ENCODE assay signal across 12 cellular contexts in genomic region chr1:185017338-185017737, GRCh38. TPM values are rescaled to one million over a fixed set of nuclear protein-coding genes. Genes with fewer than 3 reads are reported as not detected.
DNase-seq lines count a peak whose midpoint lies in the region; ATAC-seq, FAIRE-seq and TF ChIP-seq lines count a peak whose summit lies in the region.
"Had no signal": no experiment of that assay in that cellular context is flagged by ENCODE, and none has a peak within 500 bp of the region (broad histone marks: within the 10 kb centered on the region; RNA-seq: fewer than 3 reads in every experiment).

No MANE protein-coding gene starts in this region.

- H3K36me3 Mint-ChIP-seq in natural killer cell treated with Interleukin-12 subunit alpha and Interleukin-12 subunit beta and Interleukin-15 and Interleukin-18, amount 100 ng/mL, for 72 hours = no peaks in the 10 kb centered on the region

- BruUV-seq in HepG2 (replicated peaks; lab: Mats Ljungman, UMichigan) = no TSS peak

- no peaks in the 10 kb centered on the region for H3K79me2 ChIP-seq in HepG2 (ENCODE audit: insufficient read depth, low read length)

- no peak for TF ChIP-seq POLR2A in HepG2 (IDR thresholded peaks at IDR 0.05; ENCODE audit: insufficient read depth in 1 of 2, low read depth in 2 of 2, low read length in 2 of 2)

- FAIRE-seq in HepG2 (lab: Jason Lieb, UNC) = no peak

- H3K4me1 Mint-ChIP-seq in natural killer cell treated with Interleukin-12 subunit alpha and Interleukin-12 subunit beta and Interleukin-15 and Interleukin-18, amount 100 ng/mL, for 72 hours (ENCODE audit: low read depth in 2 of 2) = no peaks in the 10 kb centered on the region
- H3K4me1 Mint-ChIP-seq: activated naive CD8-positive, alpha-beta T cell treated with anti-CD3 and anti-CD28 coated beads, Interleukin-2, amount 50 U/mL, for 24 hours; nephron had no signal

- intact Hi-C loops in HepG2 (cut with micrococcal nuclease; ENCODE audit: unreplicated experiment) = no loop called here

- H3K4me1 ChIP-seq in foreskin keratinocyte (peaks cover 8% of the 10 kb centered on the region), HepG2 (ENCODE audit: insufficient read depth, low read length) (no peaks in the 10 kb centered on the region)

- no peak overlapping the region for H3K9ac ChIP-seq in HepG2 (ENCODE audit: insufficient read depth, low read depth, low read length)

- H3K9me3 ChIP-seq in HepG2 (ENCODE audit: low read length) = no peaks in the 10 kb centered on the region

- H4K20me1 ChIP-seq in HepG2 (ENCODE audit: insufficient read depth, low read length) = no peaks in the 10 kb centered on the region

- H2AFZ ChIP-seq in HepG2 (ENCODE audit: low read length) = no peak overlapping the region

- ATAC-seq in foreskin keratinocyte (peak; percentile 94), HepG2 (no peak), GM19395 (IDR thresholded peaks at IDR 0.05; ENCODE audit: unreplicated experiment) (no peak), HG02610 (IDR thresholded peaks at IDR 0.05; ENCODE audit: unreplicated experiment) (no peak)
- no peak for ATAC-seq in natural killer cell treated with Interleukin-12 subunit alpha and Interleukin-12 subunit beta and Interleukin-15 and Interleukin-18, amount 100 ng/mL, for 72 hours
- ATAC-seq: activated naive CD8-positive, alpha-beta T cell treated with anti-CD3 and anti-CD28 coated beads, Interleukin-2, amount 50 U/mL, for 24 hours had no signal

- TF ChIP-seq RAD21 in HepG2 (CRISPR knock-in tag; IDR thresholded peaks at IDR 0.05) = no peak

- H3K4me2 ChIP-seq in HepG2 (ENCODE audit: low read depth, low read length) = no peak overlapping the region

- WGBS in HepG2 (ENCODE audit: low lambda C conversion rate) = 5% methylated on average over 2 of the region's 2 CpGs

- in situ Hi-C loops in HepG2 (cut with HindIII; ENCODE audit: extremely low pct_ligation_motif_present, low pct_unique_long_range_greater_than_20kb) = no loop called here

- no peak overlapping the region for H3K27ac Mint-ChIP-seq in natural killer cell treated with Interleukin-12 subunit alpha and Interleukin-12 subunit beta and Interleukin-15 and Interleukin-18, amount 100 ng/mL, for 72 hours
- H3K27ac Mint-ChIP-seq: activated naive CD8-positive, alpha-beta T cell treated with anti-CD3 and anti-CD28 coated beads, Interleukin-2, amount 50 U/mL, for 24 hours; nephron had no signal

- POLR2A ChIA-PET in AG04449 (lab: Yijun Ruan, JAX) (no interaction called here), HepG2 (lab: Yijun Ruan, JAX) (no interaction called here)

- TF ChIP-seq EP300 in HepG2 (IDR thresholded peaks at IDR 0.05; ENCODE audit: low read depth in 2 of 2, low read length in 2 of 2) (no peak), HepG2 (CRISPR knock-in tag; IDR thresholded peaks at IDR 0.05; ENCODE audit: borderline replicate concordance) (no peak)

- H3K36me3 ChIP-seq in HepG2 (replicated peaks in 1 of 2; ENCODE audit: control insufficient read depth in 1 of 2, insufficient read depth in 2 of 2, low read length in 2 of 2) = no peaks in the 10 kb centered on the region

- H3K27ac ChIP-seq in foreskin keratinocyte (peak overlapping the region; percentile 70), HepG2 (ENCODE audit: extremely low read length, insufficient read depth, low read length) (no peak overlapping the region)
- H3K27ac ChIP-seq: C4-2B had no signal

- H3K27me3 ChIP-seq in foreskin keratinocyte (no peaks in the 10 kb centered on the region), HepG2 (ENCODE audit: control insufficient read depth in 1 of 2, insufficient read depth in 2 of 2, low read length in 2 of 2) (peaks cover 0 to 9% of the 10 kb centered on the region in 2 experiments; a peak in 1 of 5 replicates)

- CTCF ChIA-PET in AG04449 (lab: Yijun Ruan, JAX) = interaction anchor here (0.8 to 1.3 kb wide), 4 partner anchors 10 to 35 kb away, joined by 3 to 4 read pairs (median 3); no protein-coding TSS in a partner anchor
- CTCF ChIA-PET in HepG2 (lab: Yijun Ruan, JAX; ENCODE audit: low intra/inter-chr PET ratio, low total read pairs) = no interaction called here

- peaks cover 10 to 11% of the 10 kb centered on the region in 2 donors for H3K27me3 Mint-ChIP-seq in natural killer cell treated with Interleukin-12 subunit alpha and Interleukin-12 subunit beta and Interleukin-15 and Interleukin-18, amount 100 ng/mL, for 72 hours

- DNase-seq in AG04449 (ENCODE audit: low read depth, low spot score) (peak; percentile 69), HS-27A (ENCODE audit: low read depth) (peak; percentile 34), T1000 (lab: John Stamatoyannopoulos, UW) (peak; percentile 32), foreskin keratinocyte (peak; percentile 73 to 88), HepG2 (ENCODE audit: low spot score) (no peak)
- DNase-seq in natural killer cell treated with Interleukin-12 subunit alpha and Interleukin-12 subunit beta and Interleukin-15 and Interleukin-18, amount 100 ng/mL, for 72 hours (ENCODE audit: low spot score) = no peak
- DNase-seq: activated CD4-positive, alpha-beta T cell treated with anti-CD3 and anti-CD28 coated beads, Interleukin-2, amount 50 U/mL, for 1 hour; activated naive CD8-positive, alpha-beta T cell treated with anti-CD3 and anti-CD28 coated beads, Interleukin-2, amount 50 U/mL, for 24 hours had no signal

- H3K4me3 ChIP-seq in AG04449 (ENCODE audit: low read depth, low read length) (no peak overlapping the region), HepG2 (replicated peaks in 1 of 3; ENCODE audit: insufficient read depth in 1 of 3, low read depth in 2 of 3, low read length in 3 of 3) (no peak overlapping the region)

- TF ChIP-seq CTCF in AG04449 (IDR thresholded peaks at IDR 0.05; ENCODE audit: insufficient read depth, low read length, missing control alignments) (no peak), foreskin keratinocyte (conservative IDR thresholded peaks at IDR 0.05) (no peak), HepG2 (CRISPR knock-in tag; IDR thresholded peaks at IDR 0.05) (no peak)

- H3K4me3 Mint-ChIP-seq in natural killer cell treated with Interleukin-12 subunit alpha and Interleukin-12 subunit beta and Interleukin-15 and Interleukin-18, amount 100 ng/mL, for 72 hours = no peak overlapping the region
- H3K4me3 Mint-ChIP-seq: activated naive CD8-positive, alpha-beta T cell treated with anti-CD3 and anti-CD28 coated beads, Interleukin-2, amount 50 U/mL, for 24 hours; nephron had no signal

- no peaks in the 10 kb centered on the region for H3K9me3 Mint-ChIP-seq in natural killer cell treated with Interleukin-12 subunit alpha and Interleukin-12 subunit beta and Interleukin-15 and Interleukin-18, amount 100 ng/mL, for 72 hours
- H3K9me3 Mint-ChIP-seq: activated naive CD8-positive, alpha-beta T cell treated with anti-CD3 and anti-CD28 coated beads, Interleukin-2, amount 50 U/mL, for 24 hours; nephron had no signal

RNA-seq across cellular contexts. Expression of gene RNF2, which starts 28.0 kb away (rescaled TPM):
- total RNA-seq in foreskin keratinocyte (17.8 and 19.2 TPM in 2 replicates), HepG2 (2016; rRNA removed; fragmentation: Illumina TruSeq; extraction: Trizol) (21.7 and 32.9 TPM in 2 replicates)
- polyA plus RNA-seq in foreskin keratinocyte (8.3 and 10.7 TPM in 2 replicates), HepG2 (2011; rRNA removed) (15.2 and 19.3 TPM in 2 replicates)
- 10 to 100 TPM; 20.8 to 25.4 TPM for total RNA-seq in natural killer cell treated with Interleukin-12 subunit alpha and Interleukin-12 subunit beta and Interleukin-15 and Interleukin-18, amount 100 ng/mL, for 72 hours
- 10.7 and 10.9 TPM in 2 replicates for total RNA-seq in HepG2 (2016; cell fraction: cytosol; rRNA removed; fragmentation: Illumina TruSeq; extraction: Trizol; ENCODE audit: low read depth)
- total RNA-seq in HepG2 (2016; cell fraction: insoluble cytoplasmic fraction; rRNA removed; fragmentation: Illumina TruSeq; extraction: Trizol) = 19.6 and 31.3 TPM in 2 replicates
- total RNA-seq in HepG2 (2016; cell fraction: membrane; rRNA removed; fragmentation: Illumina TruSeq; extraction: Trizol) = 21.2 and 21.3 TPM in 2 replicates
- 8.1 and 13.6 TPM in 2 replicates for total RNA-seq in HepG2 (2016; cell fraction: nucleus; rRNA removed; fragmentation: Illumina TruSeq; extraction: Trizol)
- 10.8 and 16.6 TPM in 2 replicates for polyA plus RNA-seq in HepG2 (2011; cell fraction: cytosol; rRNA removed)
- polyA plus RNA-seq in HepG2 (2011; cell fraction: nucleus; rRNA removed) = 4.9 and 6.3 TPM in 2 replicates
- polyA plus RNA-seq in HepG2 (2012) = 19.1 and 22.1 TPM in 2 replicates
- polyA plus RNA-seq in HepG2 (2016; cell fraction: cytosol; fragmentation: Illumina TruSeq; extraction: Trizol; ENCODE audit: low read depth) = 6.6 and 7.9 TPM in 2 replicates
- 33.3 and 36.1 TPM in 2 replicates for polyA plus RNA-seq in HepG2 (2016; cell fraction: insoluble cytoplasmic fraction; fragmentation: Illumina TruSeq; extraction: Trizol; ENCODE audit: low read depth)
- 13.5 and 14.9 TPM in 2 replicates for polyA plus RNA-seq in HepG2 (2016; cell fraction: membrane; fragmentation: Illumina TruSeq; extraction: Trizol; ENCODE audit: low read depth)
- 10.8 and 11.8 TPM in 2 replicates for polyA plus RNA-seq in HepG2 (2016; cell fraction: nucleus; fragmentation: Illumina TruSeq; extraction: Trizol; ENCODE audit: insufficient read depth, low read depth)
- polyA minus RNA-seq in HepG2 (2011; rRNA and poly(A)+ RNA removed; ENCODE audit: low replicate concordance) = 8.7 and 11.5 TPM in 2 replicates
- polyA minus RNA-seq in HepG2 (2011; cell fraction: cytosol; rRNA and poly(A)+ RNA removed) = 23.3 and 28.6 TPM in 2 replicates
- 24.6 and 29.8 TPM in 2 replicates for polyA minus RNA-seq in HepG2 (2011; cell fraction: nucleus; rRNA and poly(A)+ RNA removed)

RNA-seq across cellular contexts. Expression of gene NIBAN1, which starts 43.0 kb away (rescaled TPM):
- total RNA-seq in foreskin keratinocyte = 22.6 and 28.2 TPM in 2 replicates
- polyA plus RNA-seq in foreskin keratinocyte = 4.4 and 6.7 TPM in 2 replicates
- 100 to 1,000 TPM; 133 to 182 TPM for total RNA-seq in natural killer cell treated with Interleukin-12 subunit alpha and Interleukin-12 subunit beta and Interleukin-15 and Interleukin-18, amount 100 ng/mL, for 72 hours
- total RNA-seq in HepG2 (2016; rRNA removed; fragmentation: Illumina TruSeq; extraction: Trizol) = not detected in 2 replicates
- total RNA-seq in HepG2 (2016; cell fraction: cytosol; rRNA removed; fragmentation: Illumina TruSeq; extraction: Trizol; ENCODE audit: low read depth) = not detected in 2 replicates
- total RNA-seq in HepG2 (2016; cell fraction: insoluble cytoplasmic fraction; rRNA removed; fragmentation: Illumina TruSeq; extraction: Trizol) = not detected in 2 replicates
- total RNA-seq in HepG2 (2016; cell fraction: membrane; rRNA removed; fragmentation: Illumina TruSeq; extraction: Trizol) = not detected in 2 replicates
- total RNA-seq in HepG2 (2016; cell fraction: nucleus; rRNA removed; fragmentation: Illumina TruSeq; extraction: Trizol) = not detected in 2 replicates
- not detected in 2 replicates for polyA plus RNA-seq in HepG2 (2011; rRNA removed)
- polyA plus RNA-seq in HepG2 (2011; cell fraction: cytosol; rRNA removed) = 0.01 TPM in 1 of 2 replicates, not detected in the other
- not detected in 2 replicates for polyA plus RNA-seq in HepG2 (2011; cell fraction: nucleus; rRNA removed)
- polyA plus RNA-seq in HepG2 (2012) = not detected in 2 replicates
- not detected in 2 replicates for polyA plus RNA-seq in HepG2 (2016; cell fraction: cytosol; fragmentation: Illumina TruSeq; extraction: Trizol; ENCODE audit: low read depth)
- polyA plus RNA-seq in HepG2 (2016; cell fraction: insoluble cytoplasmic fraction; fragmentation: Illumina TruSeq; extraction: Trizol; ENCODE audit: low read depth) = not detected in 2 replicates
- not detected in 2 replicates for polyA plus RNA-seq in HepG2 (2016; cell fraction: membrane; fragmentation: Illumina TruSeq; extraction: Trizol; ENCODE audit: low read depth)
- polyA plus RNA-seq in HepG2 (2016; cell fraction: nucleus; fragmentation: Illumina TruSeq; extraction: Trizol; ENCODE audit: insufficient read depth, low read depth) = not detected in 2 replicates
- polyA minus RNA-seq in HepG2 (2011; rRNA and poly(A)+ RNA removed; ENCODE audit: low replicate concordance) = 1.2 TPM in 1 of 2 replicates, not detected in the other
- not detected in 2 replicates for polyA minus RNA-seq in HepG2 (2011; cell fraction: cytosol; rRNA and poly(A)+ RNA removed)
- polyA minus RNA-seq in HepG2 (2011; cell fraction: nucleus; rRNA and poly(A)+ RNA removed) = not detected in 2 replicates

Comparison
In these comparisons a context has a peak if more than half of its experiments do, and no peak if none do; other contexts are left out.
1. DNase-seq: peak in AG04449 (single experiment), HS-27A (single experiment), T1000 (single experiment) and foreskin keratinocyte (2 of 2); none in natural killer cell treated with Interleukin-12 subunit alpha and Interleukin-12 subunit beta and Interleukin-15 and Interleukin-18, amount 100 ng/mL, for 72 hours (single experiment) and HepG2 (single experiment).
2. RNA of gene NIBAN1, which starts 43.0 kb away (total RNA-seq): 133 to 182 TPM in natural killer cell treated with Interleukin-12 subunit alpha and Interleukin-12 subunit beta and Interleukin-15 and Interleukin-18, amount 100 ng/mL, for 72 hours and 22.6 to 28.2 TPM in foreskin keratinocyte; not detected in HepG2; every median in the first group is over 10 times any median in the second.